ENCODE assay signal across 14 cellular contexts in the genomic region with DNA sequence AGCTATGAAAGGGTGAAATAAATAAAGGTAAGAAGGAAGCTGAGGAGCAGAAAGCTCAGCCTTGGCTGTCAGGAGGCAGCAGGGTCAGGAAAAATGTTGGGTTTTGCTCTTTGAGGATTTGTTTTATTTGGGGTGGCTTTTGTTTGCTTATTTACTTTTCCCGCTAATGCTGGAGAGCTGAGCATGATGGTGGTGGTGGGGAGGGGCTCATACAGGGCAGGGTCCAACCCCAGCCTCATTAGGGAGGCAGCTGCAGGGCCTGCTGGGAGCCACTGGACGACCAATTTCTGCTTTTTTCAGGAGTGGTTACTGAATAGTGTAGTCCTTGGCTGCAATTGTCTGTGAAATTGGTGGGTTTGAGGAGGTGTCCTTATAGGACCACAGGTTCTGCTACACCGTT. TPM values are rescaled to one million over a fixed set of nuclear protein-coding genes. Genes with fewer than 3 reads are reported as not detected.
DNase-seq lines count a peak whose midpoint lies in the region; ATAC-seq and TF ChIP-seq lines count a peak whose summit lies in the region.
"Had no signal": no experiment of that assay in that cellular context is flagged by ENCODE, and none has a peak within 500 bp of the region (broad histone marks: within the 10 kb centered on the region; RNA-seq: fewer than 3 reads in every experiment).

No MANE protein-coding gene starts in this region.

- POLR2A ChIA-PET in T-cell (lab: Charles Lee): interaction anchor here in 1 of 2 donors (0.7 to 0.8 kb wide), 2 partner anchors 9 to 34 kb away, joined by 3 read pairs; no protein-coding TSS in a partner anchor

- peaks cover 23% of the 10 kb centered on the region for H3K36me3 Mint-ChIP-seq in activated naive CD4-positive, alpha-beta T cell treated with anti-CD3 and anti-CD28 coated beads for 36 hours (ENCODE audit: low read depth)
- H3K36me3 Mint-ChIP-seq in T-cell: peaks cover 48% of the 10 kb centered on the region

- no peak for DNase-seq in activated naive CD4-positive, alpha-beta T cell treated with anti-CD3 and anti-CD28 coated beads for 36 hours
- no peak for DNase-seq in activated naive CD4-positive, alpha-beta T cell (lab: John Stamatoyannopoulos, UW)
- DNase-seq in T-cell (no peak), esophagus squamous epithelium (lab: John Stamatoyannopoulos, UW) (no peak), psoas muscle (no peak)
- no peak for DNase-seq in stimulated activated naive CD8-positive, alpha-beta T cell treated with anti-CD3 and anti-CD28 coated beads, Interleukin-15, amount 100 ng/mL, for 72 hours
- DNase-seq: C1 segment of cervical spinal cord, foreskin fibroblast, kidney, NCI-H524 treated with DMSO at 0.1 percent for 48 hours, SHP77 treated with DMSO at 0.1 percent for 48 hours had no signal

- H3K9me3 Mint-ChIP-seq in activated naive CD4-positive, alpha-beta T cell treated with anti-CD3 and anti-CD28 coated beads for 36 hours: no peaks in the 10 kb centered on the region
- no peaks in the 10 kb centered on the region for H3K9me3 Mint-ChIP-seq in T-cell
- H3K9me3 Mint-ChIP-seq in stimulated activated naive CD8-positive, alpha-beta T cell treated with anti-CD3 and anti-CD28 coated beads, Interleukin-15, amount 100 ng/mL, for 72 hours: no peaks in the 10 kb centered on the region

- intact Hi-C loops in activated naive CD4-positive, alpha-beta T cell treated with anti-CD3 and anti-CD28 coated beads for 36 hours (cut with micrococcal nuclease): loop anchor here (1.0 to 2.0 kb wide), 2 partner anchors 9 to 58 kb away; a partner anchor contains a TSS
- intact Hi-C loops in esophagus squamous epithelium (cut with DNase I) (no loop called here), psoas muscle (cut with DNase I) (no loop called here)

- H3K27ac ChIP-seq in esophagus squamous epithelium (peak overlapping the region in 3 of 4 donors; percentile 36 to 53 (median 46)), psoas muscle (no peak overlapping the region)
- H3K27ac ChIP-seq: coronary artery had no signal

- H3K4me1 ChIP-seq in esophagus squamous epithelium (peaks cover 30 to 63% (median 36%) of the 10 kb centered on the region in 3 donors), psoas muscle (peaks cover 15% of the 10 kb centered on the region)

- peaks cover 0 to 36% (median 8%) of the 10 kb centered on the region in 3 donors for H3K36me3 ChIP-seq in esophagus squamous epithelium
- H3K36me3 ChIP-seq in psoas muscle (ENCODE audit: insufficient read depth in 1 of 2, low read depth in 1 of 2): peaks cover under 1 to 32% of the 10 kb centered on the region in 2 donors

- H3K27me3 ChIP-seq in esophagus squamous epithelium (no peaks in the 10 kb centered on the region), psoas muscle (ENCODE audit: insufficient read depth in 3 of 3, low read length in 2 of 3) (no peaks in the 10 kb centered on the region)

- TF ChIP-seq CTCF in esophagus squamous epithelium (IDR thresholded peaks at IDR 0.05) (no peak), psoas muscle (IDR thresholded peaks at IDR 0.05) (no peak)

- no peak for TF ChIP-seq POLR2A in esophagus squamous epithelium (IDR thresholded peaks at IDR 0.05)

- H3K4me1 Mint-ChIP-seq in activated naive CD4-positive, alpha-beta T cell treated with anti-CD3 and anti-CD28 coated beads for 36 hours (ENCODE audit: low read depth): peaks cover 76% of the 10 kb centered on the region
- H3K4me1 Mint-ChIP-seq in T-cell: peaks cover 85 to 89% (median 87%) of the 10 kb centered on the region in 3 donors
- H3K4me1 Mint-ChIP-seq in stimulated activated naive CD8-positive, alpha-beta T cell treated with anti-CD3 and anti-CD28 coated beads, Interleukin-15, amount 100 ng/mL, for 72 hours: peaks cover 91% of the 10 kb centered on the region

- no peak for ATAC-seq in T-cell (replicated peaks in 1 of 4)
- ATAC-seq in stimulated activated naive CD8-positive, alpha-beta T cell treated with anti-CD3 and anti-CD28 coated beads, Interleukin-15, amount 100 ng/mL, for 72 hours: no peak
- ATAC-seq in psoas muscle: no peak
- no peak for ATAC-seq in HG02571 (IDR thresholded peaks at IDR 0.05; ENCODE audit: unreplicated experiment)
- ATAC-seq in HG03432 (IDR thresholded peaks at IDR 0.05; ENCODE audit: unreplicated experiment): no peak

- H3K27ac Mint-ChIP-seq in activated naive CD4-positive, alpha-beta T cell treated with anti-CD3 and anti-CD28 coated beads for 36 hours: peak overlapping the region; percentile 55
- peak overlapping the region; percentile 73 to 89 for H3K27ac Mint-ChIP-seq in T-cell
- H3K27ac Mint-ChIP-seq in stimulated activated naive CD8-positive, alpha-beta T cell treated with anti-CD3 and anti-CD28 coated beads, Interleukin-15, amount 100 ng/mL, for 72 hours: peak overlapping the region; percentile 8 to 77

- 43 to 70% methylated on average over 3 of the region's 3 CpGs for WGBS in esophagus squamous epithelium, 2 donors
- WGBS in psoas muscle, 3 donors: 82 to 85% (median 84%) methylated on average over 3 of the region's 3 CpGs

- H3K4me3 Mint-ChIP-seq in activated naive CD4-positive, alpha-beta T cell treated with anti-CD3 and anti-CD28 coated beads for 36 hours: peak overlapping the region; percentile 4
- H3K4me3 Mint-ChIP-seq in T-cell: peak overlapping the region; percentile 69 to 91 (median 78)
- peak overlapping the region; percentile 74 to 77 for H3K4me3 Mint-ChIP-seq in stimulated activated naive CD8-positive, alpha-beta T cell treated with anti-CD3 and anti-CD28 coated beads, Interleukin-15, amount 100 ng/mL, for 72 hours

- H3K27me3 Mint-ChIP-seq in activated naive CD4-positive, alpha-beta T cell treated with anti-CD3 and anti-CD28 coated beads for 36 hours (ENCODE audit: low read depth): no peaks in the 10 kb centered on the region
- no peaks in the 10 kb centered on the region for H3K27me3 Mint-ChIP-seq in T-cell
- H3K27me3 Mint-ChIP-seq in stimulated activated naive CD8-positive, alpha-beta T cell treated with anti-CD3 and anti-CD28 coated beads, Interleukin-15, amount 100 ng/mL, for 72 hours: no peaks in the 10 kb centered on the region

- H3K4me3 ChIP-seq in esophagus squamous epithelium: no peak overlapping the region
- H3K4me3 ChIP-seq in psoas muscle: no peak overlapping the region
- H3K4me3 ChIP-seq: coronary artery had no signal

- H3K9me3 ChIP-seq in esophagus squamous epithelium (no peaks in the 10 kb centered on the region), psoas muscle (no peaks in the 10 kb centered on the region)

- CTCF ChIA-PET in activated naive CD4-positive, alpha-beta T cell treated with anti-CD3 and anti-CD28 coated beads for 36 hours (lab: Charles Lee): interaction anchor here (1.0 to 1.5 kb wide), 5 partner anchors 12 to 64 kb away, joined by 3 to 6 read pairs (median 3); no protein-coding TSS in a partner anchor
- CTCF ChIA-PET in T-cell (lab: Charles Lee): interaction anchor here (0.6 to 2.1 kb wide), 6 partner anchors 12 to 100 kb away, joined by 3 to 14 read pairs (median 6); no protein-coding TSS in a partner anchor

RNA-seq across cellular contexts. Expression of a gene that starts 36.3 kb away (rescaled TPM):
- total RNA-seq in activated naive CD4-positive, alpha-beta T cell treated with anti-CD3 and anti-CD28 coated beads for 36 hours: 10 to 100 TPM; 87.9 to 88.3 TPM
- total RNA-seq in T-cell (100 to 1,000 TPM in 4 of 5 donors, 10 to 100 TPM in 1; 88.6 to 190 (median 167) TPM), esophagus squamous epithelium (10 to 100 TPM; 20.0 to 36.3 (median 24.9) TPM), psoas muscle (10 to 100 TPM; 33.3 to 49.9 (median 42.2) TPM)
- polyA plus RNA-seq in psoas muscle: 100 to 1,000 TPM in 1 of 3 donors, 10 to 100 TPM in 2; 57.6 to 110 (median 76.5) TPM

RNA-seq across cellular contexts. Expression of a gene that starts 52.5 kb away (rescaled TPM):
- under 1 TPM; 0.05 TPM for total RNA-seq in activated naive CD4-positive, alpha-beta T cell treated with anti-CD3 and anti-CD28 coated beads for 36 hours
- total RNA-seq in T-cell (1 to 10 TPM in 1 of 5 donors, under 1 TPM in 4; 0.10 to 1.6 (median 0.20) TPM), esophagus squamous epithelium (1 to 10 TPM in 1 of 4 donors, under 1 TPM in 2, not detected in 1; 0.04 to 1.9 (median 0.62) TPM), psoas muscle (1 to 10 TPM; 1.1 to 1.4 (median 1.2) TPM)
- under 1 TPM; 0.23 to 0.51 (median 0.33) TPM for polyA plus RNA-seq in psoas muscle

RNA-seq across cellular contexts. Expression of a gene that starts 57.5 kb away (rescaled TPM):
- total RNA-seq in activated naive CD4-positive, alpha-beta T cell treated with anti-CD3 and anti-CD28 coated beads for 36 hours: 100 to 1,000 TPM; 391 to 406 TPM
- total RNA-seq in T-cell: 100 to 1,000 TPM; 183 to 272 (median 192) TPM
- 1 to 10 TPM; 1.3 to 5.0 (median 2.6) TPM for total RNA-seq in esophagus squamous epithelium
- total RNA-seq in psoas muscle: 1 to 10 TPM in 2 of 4 donors, under 1 TPM in 2; 0.41 to 1.9 (median 0.96) TPM
- under 1 TPM; 0.11 to 0.30 (median 0.29) TPM for polyA plus RNA-seq in psoas muscle

Comparison
In these comparisons a context has a peak if more than half of its experiments do, and no peak if none do; other contexts are left out.
1. H3K4me3 Mint-ChIP-seq: peak in every context shown above with its lines; median percentile 78 in T-cell; 76 in stimulated activated naive CD8-positive, alpha-beta T cell treated with anti-CD3 and anti-CD28 coated beads, Interleukin-15, amount 100 ng/mL, for 72 hours; 4 in activated naive CD4-positive, alpha-beta T cell treated with anti-CD3 and anti-CD28 coated beads for 36 hours.
2. RNA of a gene that starts 57.5 kb away (total RNA-seq): 391 to 406 TPM in activated naive CD4-positive, alpha-beta T cell treated with anti-CD3 and anti-CD28 coated beads for 36 hours and 183 to 272 TPM in T-cell; 1.3 to 5.0 TPM in esophagus squamous epithelium and 0.41 to 1.9 TPM in psoas muscle; every median in the first group is over 10 times any median in the second.
3. Peak in every context shown above with its lines, with median percentiles within 50 percentile points of each other: H3K27ac Mint-ChIP-seq.